33 cellular contexts compared by ENCODE assay signal in the genomic region with DNA sequence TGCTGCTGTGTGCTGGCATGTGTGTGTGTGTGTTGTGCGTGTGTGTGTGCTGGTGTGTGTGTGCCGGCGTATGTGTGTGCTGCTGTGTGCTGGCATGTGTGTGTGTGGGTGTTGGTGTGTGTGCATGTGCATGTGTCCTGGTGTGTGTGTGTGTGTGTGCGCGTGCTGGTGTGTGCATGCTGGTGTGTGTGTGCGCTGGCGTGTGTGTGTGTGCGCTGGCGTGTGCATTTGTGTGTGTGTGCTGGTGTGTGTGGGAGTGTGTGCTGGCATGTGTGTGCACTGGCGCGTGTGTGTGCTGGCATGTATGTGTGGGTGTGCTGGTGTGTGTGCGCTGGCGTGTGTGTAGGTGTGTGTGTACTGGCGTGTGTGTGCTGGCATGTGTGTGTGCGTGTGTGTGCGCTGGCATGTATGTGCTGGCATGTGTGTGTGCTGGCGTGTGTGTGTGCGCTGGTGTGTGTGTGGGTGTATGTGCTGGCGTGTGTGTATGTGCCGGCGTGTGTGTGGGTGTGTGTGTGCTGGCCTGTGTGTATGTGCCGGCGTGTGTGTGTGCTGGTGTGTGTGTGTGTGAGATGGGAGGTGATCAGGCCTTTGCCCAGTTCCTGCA. TPM values are rescaled to one million over a fixed set of nuclear protein-coding genes. Genes with fewer than 3 reads are reported as not detected.
"Had no signal": no experiment of that assay in that cellular context is flagged by ENCODE, and none has a peak within 500 bp of the region (broad histone marks: within the 10 kb centered on the region; RNA-seq: fewer than 3 reads in every experiment).

No MANE protein-coding gene starts in this region.

- ATAC-seq: activated CD4-positive, CD25-positive, alpha-beta regulatory T cell treated with anti-CD3 and anti-CD28 coated beads, Interleukin-2, amount 50 U/mL, for 24 hours; gastrocnemius medialis; left lung; natural killer cell; stimulated activated naive B cell treated with anti-CD40 and anti-IgM and Interleukin-4, amounts not matched to agents 10 μg/mL and 1 μg/mL and 100 μg/mL, for 72 hours had no signal

- H3K27ac Mint-ChIP-seq: activated naive CD8-positive, alpha-beta T cell treated with anti-CD3 and anti-CD28 coated beads, Interleukin-2, amount 10 ng/mL, durations not matched to agents 7 days and 5 days; natural killer cell; progenitor cell of endocrine pancreas; stimulated activated naive B cell treated with anti-CD40 and anti-IgM and Interleukin-4, amounts not matched to agents 10 μg/mL and 1 μg/mL and 100 μg/mL, for 72 hours had no signal

- H3K36me3 Mint-ChIP-seq: activated naive CD8-positive, alpha-beta T cell treated with anti-CD3 and anti-CD28 coated beads, Interleukin-2, amount 10 ng/mL, durations not matched to agents 7 days and 5 days; natural killer cell had no signal

- H3K9me3 Mint-ChIP-seq: activated naive CD8-positive, alpha-beta T cell treated with anti-CD3 and anti-CD28 coated beads, Interleukin-2, amount 10 ng/mL, durations not matched to agents 7 days and 5 days; natural killer cell had no signal

- H3K27me3 ChIP-seq: colonic mucosa, ovary, uterus had no signal

- H3K4me1 Mint-ChIP-seq: activated naive CD8-positive, alpha-beta T cell treated with anti-CD3 and anti-CD28 coated beads, Interleukin-2, amount 10 ng/mL, durations not matched to agents 7 days and 5 days; natural killer cell had no signal

- H3K4me1 ChIP-seq: breast epithelium, colonic mucosa, gastrocnemius medialis, left lung, sigmoid colon, tibial nerve, uterus had no signal

- H3K36me3 ChIP-seq: breast epithelium, colonic mucosa, gastrocnemius medialis, left lung, neutrophil, ovary, sigmoid colon, tibial nerve, uterus had no signal

- H3K27ac ChIP-seq: breast epithelium, colonic mucosa, gastrocnemius medialis, left lung, neutrophil, ovary, sigmoid colon, tibial nerve, uterus had no signal

- H3K9me3 ChIP-seq: colonic mucosa, gastrocnemius medialis, left lung, neutrophil, ovary, sigmoid colon, tibial nerve, uterus had no signal

- FAIRE-seq: islet of Langerhans, small intestine had no signal

- H3K4me3 Mint-ChIP-seq: activated naive CD8-positive, alpha-beta T cell treated with anti-CD3 and anti-CD28 coated beads, Interleukin-2, amount 10 ng/mL, durations not matched to agents 7 days and 5 days; natural killer cell; stimulated activated naive B cell treated with anti-CD40 and anti-IgM and Interleukin-4, amounts not matched to agents 10 μg/mL and 1 μg/mL and 100 μg/mL, for 72 hours had no signal

- DNase-seq: activated CD4-positive, alpha-beta T cell treated with anti-CD3 and anti-CD28 coated beads for 48 hours; activated CD4-positive, alpha-beta T cell treated with anti-CD3 and anti-CD28 coated beads, Interleukin-2, amount 50 U/mL, for 48 hours; activated CD8-positive, alpha-beta memory T cell treated with anti-CD3 and anti-CD28 coated beads for 24 hours; activated effector memory CD4-positive, alpha-beta T cell treated with Interleukin-2 at 50 U/mL for 16 hours; activated naive CD4-positive, alpha-beta T cell treated with Interleukin-2 at 50 U/mL for 16 hours; activated naive CD8-positive, alpha-beta T cell treated with anti-CD3 and anti-CD28 coated beads, Interleukin-2, amount 10 ng/mL, durations not matched to agents 7 days and 5 days; cerebellar nuclear complex; colonic mucosa; dorsolateral prefrontal cortex; effector memory CD4-positive, alpha-beta T cell; erythroblast; gastrocnemius medialis; glutamatergic neuron; mesendoderm; natural killer cell; ovary; sigmoid colon; small intestine; stimulated activated CD4-positive, alpha-beta T cell treated with anti-CD3 and anti-CD28 coated beads, Interleukin-1b, Interleukin-23, amount 100 ng/mL, for 48 hours; stimulated activated CD4-positive, alpha-beta T cell treated with anti-CD3 and anti-CD28 coated beads, Interleukin-4, amount 100 ng/mL, for 4 hours; stimulated activated CD8-positive, alpha-beta memory T cell treated with anti-CD3 and anti-CD28 coated beads, Interleukin-4, amount 100 ng/mL, for 48 hours; stimulated activated naive B cell treated with anti-CD40 and anti-IgM and Interleukin-4, amounts not matched to agents 10 μg/mL and 1 μg/mL and 100 μg/mL, for 72 hours; T-helper 1 cell; uterus had no signal

- H3K4me3 ChIP-seq: breast epithelium, colonic mucosa, dorsolateral prefrontal cortex, gastrocnemius medialis, left lung, lung, ovary, sigmoid colon, tibial nerve, uterus had no signal

RNA-seq across cellular contexts. Expression of gene UNC5A, which starts 20.2 kb away (rescaled TPM):
- total RNA-seq: activated naive CD8-positive, alpha-beta T cell treated with anti-CD3 and anti-CD28 coated beads, Interleukin-2, amount 10 ng/mL, durations not matched to agents 7 days and 5 days; colonic mucosa; mononuclear cell; natural killer cell; sigmoid colon; tibial nerve had no signal
